In the genomic region with DNA sequence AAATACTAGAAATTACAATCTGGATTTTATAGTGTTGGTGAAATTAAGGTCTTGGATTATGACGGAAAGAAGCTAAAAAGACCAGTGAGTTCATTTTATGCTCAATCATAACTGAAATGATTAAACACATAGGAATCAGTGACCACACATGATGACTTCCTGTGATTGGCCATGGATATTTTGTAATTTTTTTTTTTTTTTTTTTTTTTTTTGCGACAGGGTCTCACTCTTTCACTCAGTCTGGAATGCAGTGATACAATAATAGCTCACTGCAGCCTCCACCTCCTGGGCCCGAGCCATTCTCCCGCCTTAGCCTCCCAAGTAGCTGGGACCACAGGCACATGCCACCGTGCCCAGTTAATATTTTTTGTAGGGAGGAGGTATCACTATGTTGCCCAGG, we compare ENCODE assay signal across 2 cellular contexts.
TF ChIP-seq lines count a peak whose summit lies in the region.

No MANE protein-coding gene starts in this region.

TF ChIP-seq in SK-N-SH, 30 proteins besides CTCF, POLR2A, EP300 and RAD21:
- TF ChIP-seq, protein P1, sequence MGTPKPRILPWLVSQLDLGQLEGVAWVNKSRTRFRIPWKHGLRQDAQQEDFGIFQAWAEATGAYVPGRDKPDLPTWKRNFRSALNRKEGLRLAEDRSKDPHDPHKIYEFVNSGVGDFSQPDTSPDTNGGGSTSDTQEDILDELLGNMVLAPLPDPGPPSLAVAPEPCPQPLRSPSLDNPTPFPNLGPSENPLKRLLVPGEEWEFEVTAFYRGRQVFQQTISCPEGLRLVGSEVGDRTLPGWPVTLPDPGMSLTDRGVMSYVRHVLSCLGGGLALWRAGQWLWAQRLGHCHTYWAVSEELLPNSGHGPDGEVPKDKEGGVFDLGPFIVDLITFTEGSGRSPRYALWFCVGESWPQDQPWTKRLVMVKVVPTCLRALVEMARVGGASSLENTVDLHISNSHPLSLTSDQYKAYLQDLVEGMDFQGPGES (IDR thresholded peaks at IDR 0.05; ENCODE audit: low read depth, low read length) = no peak
- no peak for TF ChIP-seq NFIC (IDR thresholded peaks at IDR 0.05; ENCODE audit: borderline replicate concordance)
- no peak for TF ChIP-seq NRF1 (IDR thresholded peaks at IDR 0.05; ENCODE audit: low read depth, low read length)
- no peak for TF ChIP-seq YY1 (IDR thresholded peaks at IDR 0.05; ENCODE audit: low read depth)
- TF ChIP-seq GABPA (IDR thresholded peaks at IDR 0.05; ENCODE audit: low read depth) = no peak
- TF ChIP-seq, protein P2, sequence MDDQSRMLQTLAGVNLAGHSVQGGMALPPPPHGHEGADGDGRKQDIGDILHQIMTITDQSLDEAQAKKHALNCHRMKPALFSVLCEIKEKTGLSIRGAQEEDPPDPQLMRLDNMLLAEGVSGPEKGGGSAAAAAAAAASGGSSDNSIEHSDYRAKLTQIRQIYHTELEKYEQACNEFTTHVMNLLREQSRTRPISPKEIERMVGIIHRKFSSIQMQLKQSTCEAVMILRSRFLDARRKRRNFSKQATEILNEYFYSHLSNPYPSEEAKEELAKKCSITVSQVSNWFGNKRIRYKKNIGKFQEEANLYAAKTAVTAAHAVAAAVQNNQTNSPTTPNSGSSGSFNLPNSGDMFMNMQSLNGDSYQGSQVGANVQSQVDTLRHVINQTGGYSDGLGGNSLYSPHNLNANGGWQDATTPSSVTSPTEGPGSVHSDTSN (IDR thresholded peaks at IDR 0.05) = no peak
- TF ChIP-seq EZH2phosphoT487 (IDR thresholded peaks at IDR 0.05; ENCODE audit: borderline replicate concordance, low read depth) = no peak
- TF ChIP-seq FOXM1 (IDR thresholded peaks at IDR 0.05; ENCODE audit: low read depth) = no peak
- no peak for TF ChIP-seq JUND (IDR thresholded peaks at IDR 0.05)
- no peak for TF ChIP-seq REST (IDR thresholded peaks at IDR 0.05; ENCODE audit: low read depth, low read length)
- TF ChIP-seq, protein P3, sequence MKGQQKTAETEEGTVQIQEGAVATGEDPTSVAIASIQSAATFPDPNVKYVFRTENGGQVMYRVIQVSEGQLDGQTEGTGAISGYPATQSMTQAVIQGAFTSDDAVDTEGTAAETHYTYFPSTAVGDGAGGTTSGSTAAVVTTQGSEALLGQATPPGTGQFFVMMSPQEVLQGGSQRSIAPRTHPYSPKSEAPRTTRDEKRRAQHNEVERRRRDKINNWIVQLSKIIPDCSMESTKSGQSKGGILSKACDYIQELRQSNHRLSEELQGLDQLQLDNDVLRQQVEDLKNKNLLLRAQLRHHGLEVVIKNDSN (IDR thresholded peaks at IDR 0.05; ENCODE audit: borderline replicate concordance, low read depth) = no peak
- TF ChIP-seq MXI1 (IDR thresholded peaks at IDR 0.05; ENCODE audit: low read depth, low read length) = no peak

TF ChIP-seq in SK-N-SH treated with all-trans-retinoic acid at 6 μM for 48 hours, 23 proteins besides CTCF, POLR2A, EP300 and RAD21:
- TF ChIP-seq ZFP3 (CRISPR knock-in tag; IDR thresholded peaks at IDR 0.05) = no peak
- TF ChIP-seq SNAI2 (CRISPR knock-in tag; IDR thresholded peaks at IDR 0.05) = no peak
- no peak for TF ChIP-seq ZNF70 (CRISPR knock-in tag; IDR thresholded peaks at IDR 0.05)
- no peak for TF ChIP-seq ZC3H10 (CRISPR knock-in tag; IDR thresholded peaks at IDR 0.05)
- TF ChIP-seq ZNF8 (CRISPR knock-in tag; IDR thresholded peaks at IDR 0.05) = no peak
- no peak for TF ChIP-seq RARB (CRISPR knock-in tag; IDR thresholded peaks at IDR 0.05)
- no peak for TF ChIP-seq BACH2 (CRISPR knock-in tag; IDR thresholded peaks at IDR 0.05; ENCODE audit: borderline replicate concordance)
- no peak for TF ChIP-seq PPARA (CRISPR knock-in tag; IDR thresholded peaks at IDR 0.05; ENCODE audit: borderline replicate concordance)
- no peak for TF ChIP-seq CSRNP3 (CRISPR knock-in tag; IDR thresholded peaks at IDR 0.05)
